Comparison of ENCODE assay signal across 1 cellular context in genomic region chr9:33939924-33940874, GRCh38.
TF ChIP-seq lines count a peak whose summit lies in the region.

No MANE protein-coding gene starts in this region.

TF ChIP-seq in HepG2, 621 proteins besides CTCF, POLR2A, EP300 and RAD21 (continued from another document and continues in another):
- TF ChIP-seq, protein P1, sequence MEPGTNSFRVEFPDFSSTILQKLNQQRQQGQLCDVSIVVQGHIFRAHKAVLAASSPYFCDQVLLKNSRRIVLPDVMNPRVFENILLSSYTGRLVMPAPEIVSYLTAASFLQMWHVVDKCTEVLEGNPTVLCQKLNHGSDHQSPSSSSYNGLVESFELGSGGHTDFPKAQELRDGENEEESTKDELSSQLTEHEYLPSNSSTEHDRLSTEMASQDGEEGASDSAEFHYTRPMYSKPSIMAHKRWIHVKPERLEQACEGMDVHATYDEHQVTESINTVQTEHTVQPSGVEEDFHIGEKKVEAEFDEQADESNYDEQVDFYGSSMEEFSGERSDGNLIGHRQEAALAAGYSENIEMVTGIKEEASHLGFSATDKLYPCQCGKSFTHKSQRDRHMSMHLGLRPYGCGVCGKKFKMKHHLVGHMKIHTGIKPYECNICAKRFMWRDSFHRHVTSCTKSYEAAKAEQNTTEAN (CRISPR knock-in tag; conservative IDR thresholded peaks at IDR 0.05): 0 out of 2 replicates have a peak, but pooled peaks have one; percentile 43
- TF ChIP-seq ZNF557 (CRISPR knock-in tag; IDR thresholded peaks at IDR 0.05): 0 out of 2 replicates have a peak, but pooled peaks have one; percentile 33
- TF ChIP-seq MYC (CRISPR knock-in tag; IDR thresholded peaks at IDR 0.05; ENCODE audit: borderline replicate concordance): peak; percentile 59; the same call in 1 of the 2 replicates
- 0 out of 2 replicates have a peak, but pooled peaks have one; percentile 46 for TF ChIP-seq KLF11 (CRISPR knock-in tag; IDR thresholded peaks at IDR 0.05)
- peak; percentile 85 for TF ChIP-seq HOMEZ (CRISPR knock-in tag; IDR thresholded peaks at IDR 0.05; ENCODE audit: low read depth)
- TF ChIP-seq ADNP (CRISPR knock-in tag; IDR thresholded peaks at IDR 0.05): 0 out of 2 replicates have a peak, but pooled peaks have one; percentile 72
- TF ChIP-seq ZNF331 (CRISPR knock-in tag; IDR thresholded peaks at IDR 0.05): peak; percentile 69; the same call in 1 of the 2 replicates
- peak; percentile 97 for TF ChIP-seq NCOR1 (IDR thresholded peaks at IDR 0.05; ENCODE audit: borderline replicate concordance, low read length)
- peak; percentile 94 for TF ChIP-seq ZNF280D (CRISPR knock-in tag; IDR thresholded peaks at IDR 0.05)
- peak; percentile 70 for TF ChIP-seq KDM6A (CRISPR knock-in tag; IDR thresholded peaks at IDR 0.05; ENCODE audit: low read depth)
- peak; percentile 85 for TF ChIP-seq CEBPG (CRISPR knock-in tag; IDR thresholded peaks at IDR 0.05)
- peak; percentile 68; the same call in 1 of the 2 replicates for TF ChIP-seq HOXD1 (CRISPR knock-in tag; IDR thresholded peaks at IDR 0.05)
- TF ChIP-seq, protein P2, sequence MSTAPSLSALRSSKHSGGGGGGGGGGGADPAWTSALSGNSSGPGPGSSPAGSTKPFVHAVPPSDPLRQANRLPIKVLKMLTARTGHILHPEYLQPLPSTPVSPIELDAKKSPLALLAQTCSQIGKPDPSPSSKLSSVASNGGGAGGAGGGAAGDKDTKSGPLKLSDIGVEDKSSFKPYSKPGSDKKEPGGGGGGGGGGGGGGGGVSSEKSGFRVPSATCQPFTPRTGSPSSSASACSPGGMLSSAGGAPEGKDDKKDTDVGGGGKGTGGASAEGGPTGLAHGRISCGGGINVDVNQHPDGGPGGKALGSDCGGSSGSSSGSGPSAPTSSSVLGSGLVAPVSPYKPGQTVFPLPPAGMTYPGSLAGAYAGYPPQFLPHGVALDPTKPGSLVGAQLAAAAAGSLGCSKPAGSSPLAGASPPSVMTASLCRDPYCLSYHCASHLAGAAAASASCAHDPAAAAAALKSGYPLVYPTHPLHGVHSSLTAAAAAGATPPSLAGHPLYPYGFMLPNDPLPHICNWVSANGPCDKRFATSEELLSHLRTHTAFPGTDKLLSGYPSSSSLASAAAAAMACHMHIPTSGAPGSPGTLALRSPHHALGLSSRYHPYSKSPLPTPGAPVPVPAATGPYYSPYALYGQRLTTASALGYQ (CRISPR knock-in tag; IDR thresholded peaks at IDR 0.05): peak; percentile 84
- TF ChIP-seq MAX (IDR thresholded peaks at IDR 0.05): peak; percentile 73
- peak; percentile 89 for TF ChIP-seq NR2C2 (CRISPR knock-in tag; IDR thresholded peaks at IDR 0.05; ENCODE audit: borderline replicate concordance)
- peak; percentile 87; the same call in 1 of the 2 replicates for TF ChIP-seq HMG20A (CRISPR knock-in tag; IDR thresholded peaks at IDR 0.05; ENCODE audit: borderline replicate concordance)
- no peak for TF ChIP-seq ATF7-NPFF (CRISPR knock-in tag; IDR thresholded peaks at IDR 0.05; ENCODE audit: low read depth)
- TF ChIP-seq SOX13 (IDR thresholded peaks at IDR 0.05): peak; percentile 49
- TF ChIP-seq SOX13 (CRISPR knock-in tag; conservative IDR thresholded peaks at IDR 0.05 in 1 of 2, IDR thresholded peaks at IDR 0.05 in 1 of 2): peak in 1 of 2 experiments; percentile 89; a peak in 2 of 4 replicates
- peak; percentile 62; the same call in 1 of the 2 replicates for TF ChIP-seq RERE (CRISPR knock-in tag; IDR thresholded peaks at IDR 0.05; ENCODE audit: low read depth)
- peak; percentile 52; the same call in 1 of the 2 replicates for TF ChIP-seq ZNF687 (CRISPR knock-in tag; IDR thresholded peaks at IDR 0.05)
- TF ChIP-seq CREM (IDR thresholded peaks at IDR 0.05): peak; percentile 79
- TF ChIP-seq CREM (CRISPR knock-in tag; IDR thresholded peaks at IDR 0.05): no peak
- TF ChIP-seq ARID2 (CRISPR knock-in tag; IDR thresholded peaks at IDR 0.05; ENCODE audit: borderline replicate concordance): 0 out of 2 replicates have a peak, but pooled peaks have one; percentile 47
- TF ChIP-seq FOXA3 (CRISPR knock-in tag; IDR thresholded peaks at IDR 0.05): peak; percentile 89
- TF ChIP-seq ZNF3 (CRISPR knock-in tag; IDR thresholded peaks at IDR 0.05): peak; percentile 90
- peak; percentile 77; the same call in 1 of the 2 replicates for TF ChIP-seq NFKBIZ (CRISPR knock-in tag; IDR thresholded peaks at IDR 0.05)
- TF ChIP-seq, protein P3, sequence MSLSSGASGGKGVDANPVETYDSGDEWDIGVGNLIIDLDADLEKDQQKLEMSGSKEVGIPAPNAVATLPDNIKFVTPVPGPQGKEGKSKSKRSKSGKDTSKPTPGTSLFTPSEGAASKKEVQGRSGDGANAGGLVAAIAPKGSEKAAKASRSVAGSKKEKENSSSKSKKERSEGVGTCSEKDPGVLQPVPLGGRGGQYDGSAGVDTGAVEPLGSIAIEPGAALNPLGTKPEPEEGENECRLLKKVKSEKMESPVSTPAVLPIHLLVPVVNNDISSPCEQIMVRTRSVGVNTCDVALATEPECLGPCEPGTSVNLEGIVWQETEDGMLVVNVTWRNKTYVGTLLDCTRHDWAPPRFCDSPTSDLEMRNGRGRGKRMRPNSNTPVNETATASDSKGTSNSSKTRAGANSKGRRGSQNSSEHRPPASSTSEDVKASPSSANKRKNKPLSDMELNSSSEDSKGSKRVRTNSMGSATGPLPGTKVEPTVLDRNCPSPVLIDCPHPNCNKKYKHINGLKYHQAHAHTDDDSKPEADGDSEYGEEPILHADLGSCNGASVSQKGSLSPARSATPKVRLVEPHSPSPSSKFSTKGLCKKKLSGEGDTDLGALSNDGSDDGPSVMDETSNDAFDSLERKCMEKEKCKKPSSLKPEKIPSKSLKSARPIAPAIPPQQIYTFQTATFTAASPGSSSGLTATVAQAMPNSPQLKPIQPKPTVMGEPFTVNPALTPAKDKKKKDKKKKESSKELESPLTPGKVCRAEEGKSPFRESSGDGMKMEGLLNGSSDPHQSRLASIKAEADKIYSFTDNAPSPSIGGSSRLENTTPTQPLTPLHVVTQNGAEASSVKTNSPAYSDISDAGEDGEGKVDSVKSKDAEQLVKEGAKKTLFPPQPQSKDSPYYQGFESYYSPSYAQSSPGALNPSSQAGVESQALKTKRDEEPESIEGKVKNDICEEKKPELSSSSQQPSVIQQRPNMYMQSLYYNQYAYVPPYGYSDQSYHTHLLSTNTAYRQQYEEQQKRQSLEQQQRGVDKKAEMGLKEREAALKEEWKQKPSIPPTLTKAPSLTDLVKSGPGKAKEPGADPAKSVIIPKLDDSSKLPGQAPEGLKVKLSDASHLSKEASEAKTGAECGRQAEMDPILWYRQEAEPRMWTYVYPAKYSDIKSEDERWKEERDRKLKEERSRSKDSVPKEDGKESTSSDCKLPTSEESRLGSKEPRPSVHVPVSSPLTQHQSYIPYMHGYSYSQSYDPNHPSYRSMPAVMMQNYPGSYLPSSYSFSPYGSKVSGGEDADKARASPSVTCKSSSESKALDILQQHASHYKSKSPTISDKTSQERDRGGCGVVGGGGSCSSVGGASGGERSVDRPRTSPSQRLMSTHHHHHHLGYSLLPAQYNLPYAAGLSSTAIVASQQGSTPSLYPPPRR (CRISPR knock-in tag; IDR thresholded peaks at IDR 0.05; ENCODE audit: borderline replicate concordance): peak; percentile 91
- TF ChIP-seq NR3C1 (CRISPR knock-in tag; IDR thresholded peaks at IDR 0.05): no peak
- 0 out of 2 replicates have a peak, but pooled peaks have one; percentile 44 for TF ChIP-seq SP140L (CRISPR knock-in tag; IDR thresholded peaks at IDR 0.05; ENCODE audit: borderline replicate concordance)
- no peak for TF ChIP-seq CREB1 (IDR thresholded peaks at IDR 0.05)
- TF ChIP-seq CREB1 (CRISPR knock-in tag; IDR thresholded peaks at IDR 0.05): peak; percentile 78
- no peak for TF ChIP-seq GABPA (IDR thresholded peaks at IDR 0.05; ENCODE audit: low read depth, low read length)
- TF ChIP-seq GABPA (CRISPR knock-in tag; IDR thresholded peaks at IDR 0.05; ENCODE audit: low read depth): peak; percentile 39; the same call in 1 of the 2 replicates
- peak; percentile 80; the same call in 1 of the 2 replicates for TF ChIP-seq SNAPC2 (CRISPR knock-in tag; IDR thresholded peaks at IDR 0.05)
